Comparison of ENCODE assay signal across 8 cellular contexts in genomic region chr13:50123862-50124535, GRCh38.
A peak's percentile ranks its signal among the peaks of the same experiment; 100 is the strongest.
DNase-seq lines count a peak whose midpoint lies in the region; ATAC-seq and TF ChIP-seq lines count a peak whose summit lies in the region.

No MANE protein-coding gene starts in this region.

- 0 to 1% methylated on average over 27 to 67 of the region's 69 CpGs for WGBS in endodermal cell (ENCODE audit: insufficient coverage in 1 of 2, insufficient read length in 1 of 2), 2 experiments

- intact Hi-C loops in CD4-positive, alpha-beta memory T cell (cut with micrococcal nuclease), result loop anchor here (1.0 to 10.0 kb wide), 12 partner anchors 17 to 1331 kb away; partner anchors contain the start of genes INTS6, KPNA3, RNASEH2B and SPRYD7

- peaks cover 0 to 23% of the 10 kb centered on the region in 2 donors for H3K36me3 Mint-ChIP-seq in CD4-positive, alpha-beta memory T cell
- H3K36me3 Mint-ChIP-seq in endodermal cell (ENCODE audit: low read depth), result no peaks in the 10 kb centered on the region

- peaks cover 6% of the 10 kb centered on the region for H3K36me3 ChIP-seq in CD4-positive, alpha-beta memory T cell (ENCODE audit: insufficient read depth, low read length)
- H3K36me3 ChIP-seq in endodermal cell (ENCODE audit: control insufficient read depth, insufficient read depth, low read length), result no peaks in the 10 kb centered on the region

- peak overlapping the region; percentile 94 to 99 (median 97) for H3K27ac Mint-ChIP-seq in CD4-positive, alpha-beta memory T cell
- H3K27ac Mint-ChIP-seq in endodermal cell, result no peak overlapping the region

- peaks cover 3 to 10% of the 10 kb centered on the region in 2 donors for H3K27me3 Mint-ChIP-seq in CD4-positive, alpha-beta memory T cell
- peaks cover 81% of the 10 kb centered on the region for H3K27me3 Mint-ChIP-seq in endodermal cell (ENCODE audit: insufficient read depth)

- peaks cover 64% of the 10 kb centered on the region for H3K4me1 ChIP-seq in CD4-positive, alpha-beta memory T cell (ENCODE audit: insufficient read depth, low read length)
- H3K4me1 ChIP-seq in endodermal cell (ENCODE audit: control insufficient read depth, insufficient read depth, low read length), result peaks cover 17% of the 10 kb centered on the region

- CTCF ChIA-PET in CD4-positive, alpha-beta memory T cell (lab: Charles Lee; ENCODE audit: partially characterized antibody), result interaction anchor here (0.6 to 13.5 kb wide), 9 partner anchors 9 to 788 kb away, joined by 3 to 252 read pairs (median 5); partner anchors contain the start of gene TRIM13

- TF ChIP-seq CTCF in endodermal cell (conservative IDR thresholded peaks at IDR 0.05), result peak; percentile 19

- H3K9me3 Mint-ChIP-seq in CD4-positive, alpha-beta memory T cell, result no peaks in the 10 kb centered on the region
- no peaks in the 10 kb centered on the region for H3K9me3 Mint-ChIP-seq in endodermal cell

- peak overlapping the region; percentile 84 to 97 (median 91) for H3K4me3 Mint-ChIP-seq in CD4-positive, alpha-beta memory T cell
- H3K4me3 Mint-ChIP-seq in endodermal cell, result peak overlapping the region; percentile 61

- peak overlapping the region; percentile 98 for H3K27ac ChIP-seq in CD4-positive, alpha-beta memory T cell (ENCODE audit: low read depth, low read length)
- H3K27ac ChIP-seq in endodermal cell (ENCODE audit: low read depth, low read length), result peak overlapping the region; percentile 87

- no peaks in the 10 kb centered on the region for H3K27me3 ChIP-seq in CD4-positive, alpha-beta memory T cell (ENCODE audit: insufficient read depth, low read length)
- H3K27me3 ChIP-seq in endodermal cell (ENCODE audit: control insufficient read depth, insufficient read depth, low read length, poor library complexity, severe bottlenecking), result peaks cover 80% of the 10 kb centered on the region

- POLR2A ChIA-PET in CD4-positive, alpha-beta memory T cell (lab: Charles Lee; ENCODE audit: partially characterized antibody), result interaction anchor here (0.8 to 14.7 kb wide), 50 partner anchors 8 to 1698 kb away, joined by 3 to 648 read pairs (median 6); partner anchors contain the start of genes CAB39L, FNDC3A, INTS6 and KPNA3

- H3K9me3 ChIP-seq in CD4-positive, alpha-beta memory T cell (ENCODE audit: control insufficient read depth in 1 of 2, low read length in 2 of 2), result no peaks in the 10 kb centered on the region
- H3K9me3 ChIP-seq in endodermal cell (ENCODE audit: control insufficient read depth, low read length), result no peaks in the 10 kb centered on the region

- peak overlapping the region; percentile 48 to 92 for H3K4me3 ChIP-seq in CD4-positive, alpha-beta memory T cell (ENCODE audit: low read length in 2 of 2)
- H3K4me3 ChIP-seq in endodermal cell (ENCODE audit: low read length), result peak overlapping the region; percentile 85

- DNase-seq in CD4-positive, alpha-beta memory T cell, result peak in 4 of 5 donors; percentile 67 to 93 (median 74)
- peak; percentile 94 for DNase-seq in NOMO-1 treated with DMSO at 0.1 percent for 48 hours (lab: John Stamatoyannopoulos, UW; ENCODE audit: unreplicated experiment)
- DNase-seq in activated CD8-positive, alpha-beta memory T cell treated with anti-CD3 and anti-CD28 coated beads, Interleukin-2, amount 50 U/mL, for 4 hours, result peak; percentile 70
- peak; percentile 88 for DNase-seq in endodermal cell
- peak; percentile 93 for DNase-seq in midbrain (lab: John Stamatoyannopoulos, UW)
- DNase-seq in stimulated activated CD8-positive, alpha-beta memory T cell treated with anti-CD3 and anti-CD28 coated beads, Interleukin-7, amount 100 ng/mL, for 1 hour (ENCODE audit: low read depth in 2 of 2), result peak; percentile 46 to 50

- ATAC-seq in GM19452 (IDR thresholded peaks at IDR 0.05; ENCODE audit: unreplicated experiment) (peak; percentile 60), HG03565 (IDR thresholded peaks at IDR 0.05; ENCODE audit: unreplicated experiment) (peak; percentile 31)

- H3K9ac ChIP-seq in endodermal cell (ENCODE audit: extremely low read depth, low read length, poor library complexity, severe bottlenecking), result peak overlapping the region; percentile 21

- H3K4me1 Mint-ChIP-seq in CD4-positive, alpha-beta memory T cell, result peaks cover 36 to 70% (median 55%) of the 10 kb centered on the region in 4 donors
- H3K4me1 Mint-ChIP-seq in endodermal cell, result peaks cover 46% of the 10 kb centered on the region

Comparison
In these comparisons a context has a peak if more than half of its experiments do, and no peak if none do; other contexts are left out.
1. Peak in every context shown above with its lines: DNase-seq, ATAC-seq, H3K4me3 ChIP-seq and H3K27ac ChIP-seq.